1 cellular context compared by ENCODE assay signal in the genomic region with DNA sequence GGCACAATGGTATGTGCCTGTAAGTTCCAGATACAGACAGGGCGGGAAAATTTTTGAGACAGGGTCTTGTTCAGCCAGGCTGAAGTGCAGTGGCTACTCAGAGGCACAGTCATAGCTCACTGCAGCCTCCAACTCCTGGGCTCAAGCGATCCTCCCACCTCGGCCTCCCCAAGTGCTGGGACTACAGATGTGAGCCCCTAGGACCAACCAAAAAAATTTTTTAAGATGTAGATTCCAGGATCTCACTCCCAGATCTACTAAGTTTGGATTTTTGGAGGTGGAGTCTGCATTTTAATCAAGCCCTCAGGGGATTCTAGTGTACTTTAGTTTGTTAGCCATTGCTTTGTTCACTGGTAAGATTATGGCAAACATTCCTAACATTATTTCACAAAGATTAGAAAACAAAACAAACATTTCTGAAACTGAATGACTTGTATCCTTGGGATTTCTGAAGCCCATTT.
TF ChIP-seq lines count a peak whose summit lies in the region.

No MANE protein-coding gene starts in this region.

TF ChIP-seq in HCT116, 20 proteins besides CTCF, POLR2A, EP300 and RAD21 (continued from another document):
- TF ChIP-seq, protein P1, sequence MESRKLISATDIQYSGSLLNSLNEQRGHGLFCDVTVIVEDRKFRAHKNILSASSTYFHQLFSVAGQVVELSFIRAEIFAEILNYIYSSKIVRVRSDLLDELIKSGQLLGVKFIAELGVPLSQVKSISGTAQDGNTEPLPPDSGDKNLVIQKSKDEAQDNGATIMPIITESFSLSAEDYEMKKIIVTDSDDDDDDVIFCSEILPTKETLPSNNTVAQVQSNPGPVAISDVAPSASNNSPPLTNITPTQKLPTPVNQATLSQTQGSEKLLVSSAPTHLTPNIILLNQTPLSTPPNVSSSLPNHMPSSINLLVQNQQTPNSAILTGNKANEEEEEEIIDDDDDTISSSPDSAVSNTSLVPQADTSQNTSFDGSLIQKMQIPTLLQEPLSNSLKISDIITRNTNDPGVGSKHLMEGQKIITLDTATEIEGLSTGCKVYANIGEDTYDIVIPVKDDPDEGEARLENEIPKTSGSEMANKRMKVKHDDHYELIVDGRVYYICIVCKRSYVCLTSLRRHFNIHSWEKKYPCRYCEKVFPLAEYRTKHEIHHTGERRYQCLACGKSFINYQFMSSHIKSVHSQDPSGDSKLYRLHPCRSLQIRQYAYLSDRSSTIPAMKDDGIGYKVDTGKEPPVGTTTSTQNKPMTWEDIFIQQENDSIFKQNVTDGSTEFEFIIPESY (IDR thresholded peaks at IDR 0.05; ENCODE audit: extremely low read depth, insufficient replicate concordance, low read length): no peak
- TF ChIP-seq, protein P2, sequence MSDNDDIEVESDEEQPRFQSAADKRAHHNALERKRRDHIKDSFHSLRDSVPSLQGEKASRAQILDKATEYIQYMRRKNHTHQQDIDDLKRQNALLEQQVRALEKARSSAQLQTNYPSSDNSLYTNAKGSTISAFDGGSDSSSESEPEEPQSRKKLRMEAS (IDR thresholded peaks at IDR 0.05): no peak
- TF ChIP-seq FOSL1 (IDR thresholded peaks at IDR 0.05; ENCODE audit: low read depth) (no peak), EZH2 (IDR thresholded peaks at IDR 0.05) (no peak), ELF1 (IDR thresholded peaks at IDR 0.05; ENCODE audit: borderline replicate concordance, low read depth) (no peak)
